Comparison of ENCODE assay signal across 8 cellular contexts in genomic region chr19:1690570-1691307, GRCh38. TPM values are rescaled to one million over a fixed set of nuclear protein-coding genes. Genes with fewer than 3 reads are reported as not detected.
DNase-seq lines count a peak whose midpoint lies in the region; ATAC-seq and TF ChIP-seq lines count a peak whose summit lies in the region.

No MANE protein-coding gene starts in this region.

- no peaks in the 10 kb centered on the region for H3K79me2 ChIP-seq in mammary epithelial cell (ENCODE audit: insufficient read depth, low read length)

- no peak overlapping the region for H2AFZ ChIP-seq in mammary epithelial cell (ENCODE audit: low read depth, low read length)

- H3K4me3 ChIP-seq in mammary epithelial cell (replicated peaks in 1 of 3; ENCODE audit: insufficient read depth in 1 of 3, low read depth in 2 of 3, low read length in 3 of 3), result peak overlapping the region in 1 of 3 experiments; percentile 5

- dilution Hi-C loops in mammary epithelial cell (cut with HindIII; ENCODE audit: low sequenced_read_pairs), result no loop called here

- ATAC-seq in HG02870 (IDR thresholded peaks at IDR 0.05; ENCODE audit: unreplicated experiment) (no peak), HG02840 (IDR thresholded peaks at IDR 0.05; ENCODE audit: low FRiP score, unreplicated experiment) (no peak)

- in situ Hi-C loops in mammary epithelial cell (cut with MboI; ENCODE audit: low sequenced_read_pairs in 2 of 2), result no loop called here

- no peaks in the 10 kb centered on the region for H3K36me3 ChIP-seq in mammary epithelial cell (ENCODE audit: insufficient read depth, low read length)

- H3K27me3 ChIP-seq in mammary epithelial cell (ENCODE audit: insufficient read depth, low read length), result peaks cover 3% of the 10 kb centered on the region

- peaks cover 2% of the 10 kb centered on the region for H3K9me3 ChIP-seq in mammary epithelial cell (replicated peaks; ENCODE audit: insufficient read depth, low read length)

- H3K27ac ChIP-seq in mammary epithelial cell (ENCODE audit: insufficient read depth, low read depth, low read length), result no peak overlapping the region

- DNase-seq in NCI-H146 (lab: John Stamatoyannopoulos, UW) (peak; percentile 39), NCI-H146 treated with DMSO at 0.1 percent for 48 hours (lab: John Stamatoyannopoulos, UW; ENCODE audit: unreplicated experiment) (no peak), SW480 (ENCODE audit: low spot score) (peak; percentile 47), mammary epithelial cell (peak; percentile 28), NCI-H1694 treated with DMSO at 0.1 percent for 48 hours (lab: John Stamatoyannopoulos, UW) (no peak)
- peak in 3 of 4 experiments; percentile 25 to 44 (median 35) for DNase-seq in stimulated activated CD4-positive, alpha-beta T cell treated with anti-CD3 and anti-CD28 coated beads, Interleukin-1b, Interleukin-23, amount 100 ng/mL, for 24 hours (ENCODE audit: low read depth in 4 of 4, low spot score in 1 of 4)

- peak overlapping the region; percentile 64 for H3K4me2 ChIP-seq in mammary epithelial cell (ENCODE audit: insufficient read depth, low read depth, low read length)

- no peak for TF ChIP-seq CTCF in mammary epithelial cell (conservative IDR thresholded peaks at IDR 0.05 in 1 of 2, IDR thresholded peaks at IDR 0.05 in 1 of 2; ENCODE audit: extremely low read depth in 1 of 2, insufficient read depth in 1 of 2, low read depth in 1 of 2, low read length in 2 of 2)

- intact Hi-C loops in mammary epithelial cell (cut with micrococcal nuclease), result loop anchor here (5.0 kb wide), 1 partner anchor 57 kb away; no protein-coding TSS in a partner anchor

- H3K9ac ChIP-seq in mammary epithelial cell (ENCODE audit: insufficient read depth, low read length), result no peak overlapping the region

- no TSS peak for BruUV-seq in mammary epithelial cell (replicated peaks; lab: Mats Ljungman, UMichigan)

- CTCF ChIA-PET in mammary epithelial cell (lab: Charles Lee; ENCODE audit: low non-redundant PET), result no interaction called here

- H4K20me1 ChIP-seq in mammary epithelial cell (ENCODE audit: insufficient read depth, low read length), result no peaks in the 10 kb centered on the region

- WGBS in mammary epithelial cell (ENCODE audit: low coverage, missing lambda C conversion rate), result 16% methylated on average over 8 of the region's 32 CpGs

- H3K4me1 ChIP-seq in mammary epithelial cell (ENCODE audit: insufficient read depth, low read length), result peaks cover 15% of the 10 kb centered on the region

RNA-seq across cellular contexts. Expression of gene TCF3, which starts 38.3 kb away (rescaled TPM):
- 100 to 1,000 TPM in 1 of 2 donors, 10 to 100 TPM in 1; 70.7 to 108 TPM for total RNA-seq in mammary epithelial cell
- 80.6 TPM for polyA plus RNA-seq in mammary epithelial cell
- 71.4 TPM for polyA minus RNA-seq in mammary epithelial cell

Comparison
In these comparisons a context has a peak if more than half of its experiments do, and no peak if none do; other contexts are left out.
1. DNase-seq: peak in NCI-H146 (single experiment), SW480 (single experiment), mammary epithelial cell (single experiment) and stimulated activated CD4-positive, alpha-beta T cell treated with anti-CD3 and anti-CD28 coated beads, Interleukin-1b, Interleukin-23, amount 100 ng/mL, for 24 hours (3 of 4); none in NCI-H146 treated with DMSO at 0.1 percent for 48 hours (single experiment) and NCI-H1694 treated with DMSO at 0.1 percent for 48 hours (single experiment).